9 cellular contexts compared by ENCODE assay signal in the genomic region with DNA sequence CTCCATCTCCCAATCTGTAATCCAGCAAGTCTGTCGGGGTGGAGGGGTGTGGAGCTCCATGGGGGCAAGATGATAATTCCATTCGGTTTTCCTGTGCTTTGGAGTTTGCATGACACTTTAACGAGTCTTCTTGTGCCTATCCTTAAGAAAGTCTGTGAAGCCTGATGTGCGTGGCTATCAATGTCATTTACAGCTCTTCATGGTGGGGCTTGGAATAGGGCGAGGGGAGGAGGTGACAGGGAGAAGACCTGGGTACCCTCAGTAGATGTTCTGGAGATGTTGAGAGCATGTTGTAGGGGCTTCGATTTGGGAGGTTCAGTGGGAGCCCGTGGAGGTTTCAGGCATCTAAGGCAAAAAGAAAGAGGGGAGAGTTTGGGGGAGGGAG. TPM values are rescaled to one million over a fixed set of nuclear protein-coding genes. Genes with fewer than 3 reads are reported as not detected.
A peak's percentile ranks its signal among the peaks of the same experiment; 100 is the strongest.
DNase-seq lines count a peak whose midpoint lies in the region; ATAC-seq and TF ChIP-seq lines count a peak whose summit lies in the region.
"Had no signal": no experiment of that assay in that cellular context is flagged by ENCODE, and none has a peak within 500 bp of the region (broad histone marks: within the 10 kb centered on the region; RNA-seq: fewer than 3 reads in every experiment).

No MANE protein-coding gene starts in this region.

- peaks cover 28% of the 10 kb centered on the region for H3K27me3 Mint-ChIP-seq in activated CD4-positive, alpha-beta T cell treated with anti-CD3 and anti-CD28 coated beads, Interleukin-2, amount 10 ng/mL, durations not matched to agents 24 days and 14 days

- H3K9me3 Mint-ChIP-seq in activated CD4-positive, alpha-beta T cell treated with anti-CD3 and anti-CD28 coated beads, Interleukin-2, amount 10 ng/mL, durations not matched to agents 24 days and 14 days, result no peaks in the 10 kb centered on the region

- peaks cover 7% of the 10 kb centered on the region in 2 donors for H3K36me3 ChIP-seq in mucosa of rectum (ENCODE audit: control insufficient read depth in 2 of 2, insufficient read depth in 2 of 2, low read length in 2 of 2)
- peaks cover 6% of the 10 kb centered on the region for H3K36me3 ChIP-seq in suprapubic skin

- H3K4me1 Mint-ChIP-seq in activated CD4-positive, alpha-beta T cell treated with anti-CD3 and anti-CD28 coated beads, Interleukin-2, amount 10 ng/mL, durations not matched to agents 24 days and 14 days, result peaks cover 29% of the 10 kb centered on the region

- intact Hi-C loops in activated CD4-positive, alpha-beta T cell treated with anti-CD3 and anti-CD28 coated beads, Interleukin-2, amount 10 ng/mL, durations not matched to agents 24 days and 14 days (cut with micrococcal nuclease), result no loop called here

- H3K9me3 ChIP-seq in mucosa of rectum (ENCODE audit: control insufficient read depth in 2 of 2, low read length in 2 of 2) (no peaks in the 10 kb centered on the region), suprapubic skin (no peaks in the 10 kb centered on the region)

- H3K4me3 Mint-ChIP-seq in activated CD4-positive, alpha-beta T cell treated with anti-CD3 and anti-CD28 coated beads, Interleukin-2, amount 10 ng/mL, durations not matched to agents 24 days and 14 days, result peak overlapping the region; percentile 52

- WGBS in suprapubic skin, result 70% methylated on average over 7 of the region's 7 CpGs

- no peak overlapping the region for H3K9ac ChIP-seq in mucosa of rectum (ENCODE audit: low read depth in 1 of 2, low read length in 2 of 2)

- H3K27ac ChIP-seq in caudate nucleus (ENCODE audit: low read depth, low read length) (peak overlapping the region; percentile 89), mucosa of rectum (ENCODE audit: low read depth in 2 of 2, low read length in 2 of 2) (peak overlapping the region; percentile 74 to 78), suprapubic skin (peak overlapping the region; percentile 81)

- H3K4me1 ChIP-seq in mucosa of rectum (ENCODE audit: control insufficient read depth in 2 of 2, insufficient read depth in 2 of 2, low read length in 2 of 2) (peaks cover 32 to 44% of the 10 kb centered on the region in 2 donors), suprapubic skin (peaks cover 81% of the 10 kb centered on the region)

- no peak for DNase-seq in activated CD4-positive, alpha-beta T cell treated with anti-CD3 and anti-CD28 coated beads, Interleukin-2, amount 10 ng/mL, durations not matched to agents 24 days and 14 days
- no peak for DNase-seq in activated CD4-positive, alpha-beta T cell treated with anti-CD3 and anti-CD28 coated beads, Interleukin-2, amount 50 U/mL, for 1 hour
- DNase-seq in caudate nucleus (lab: John Stamatoyannopoulos, UW), result peak in 1 of 61 donors; percentile 75
- no peak for DNase-seq in suprapubic skin (ENCODE audit: low spot score in 2 of 2)
- no peak for DNase-seq in activated gamma-delta T cell (lab: John Stamatoyannopoulos, UW)
- no peak for DNase-seq in DMS153 treated with DMSO at 0.1 percent for 48 hours (lab: John Stamatoyannopoulos, UW; ENCODE audit: unreplicated experiment)
- DNase-seq: brain microvascular endothelial cell had no signal

- no peak for TF ChIP-seq CTCF in suprapubic skin (IDR thresholded peaks at IDR 0.05)

- peaks cover 19% of the 10 kb centered on the region for H3K36me3 Mint-ChIP-seq in activated CD4-positive, alpha-beta T cell treated with anti-CD3 and anti-CD28 coated beads, Interleukin-2, amount 10 ng/mL, durations not matched to agents 24 days and 14 days (ENCODE audit: low read depth)

- no peak for ATAC-seq in HG02588 (IDR thresholded peaks at IDR 0.05; ENCODE audit: unreplicated experiment)

- no peak for TF ChIP-seq POLR2A in suprapubic skin (IDR thresholded peaks at IDR 0.05)

- peaks cover 11 to 24% of the 10 kb centered on the region in 2 donors for H3K27me3 ChIP-seq in mucosa of rectum (ENCODE audit: control insufficient read depth in 2 of 2, insufficient read depth in 2 of 2, low read length in 2 of 2)
- peaks cover 5% of the 10 kb centered on the region for H3K27me3 ChIP-seq in suprapubic skin
- H3K27me3 ChIP-seq: brain microvascular endothelial cell had no signal

- TF ChIP-seq EP300 in suprapubic skin (IDR thresholded peaks at IDR 0.05), result no peak

- peak overlapping the region; percentile 29 for H3K27ac Mint-ChIP-seq in activated CD4-positive, alpha-beta T cell treated with anti-CD3 and anti-CD28 coated beads, Interleukin-2, amount 10 ng/mL, durations not matched to agents 24 days and 14 days

- no peak overlapping the region for H3K4me3 ChIP-seq in mucosa of rectum (ENCODE audit: low read length in 2 of 2)
- H3K4me3 ChIP-seq in suprapubic skin, result no peak overlapping the region

RNA-seq across cellular contexts. Expression of gene PHLDB1, which starts 0.6 kb away (rescaled TPM):
- total RNA-seq in activated CD4-positive, alpha-beta T cell treated with anti-CD3 and anti-CD28 coated beads, Interleukin-2, amount 10 ng/mL, durations not matched to agents 24 days and 14 days, result 1.3 and 1.7 TPM in 2 replicates
- 100 to 1,000 TPM in 2 of 4 donors, 10 to 100 TPM in 2; 48.7 to 117 (median 77.3) TPM for total RNA-seq in suprapubic skin

RNA-seq across cellular contexts. Expression of gene ARCN1, which starts 34.6 kb away (rescaled TPM):
- 147 and 150 TPM in 2 replicates for total RNA-seq in activated CD4-positive, alpha-beta T cell treated with anti-CD3 and anti-CD28 coated beads, Interleukin-2, amount 10 ng/mL, durations not matched to agents 24 days and 14 days
- 10 to 100 TPM; 70.3 to 80.7 (median 77.0) TPM for total RNA-seq in suprapubic skin

RNA-seq across cellular contexts. Expression of gene IFT46, which starts 41.1 kb away (rescaled TPM):
- 17.6 and 19.1 TPM in 2 replicates for total RNA-seq in activated CD4-positive, alpha-beta T cell treated with anti-CD3 and anti-CD28 coated beads, Interleukin-2, amount 10 ng/mL, durations not matched to agents 24 days and 14 days
- total RNA-seq in suprapubic skin, result 10 to 100 TPM; 16.3 to 25.7 (median 22.1) TPM

Comparison
In these comparisons a context has a peak if more than half of its experiments do, and no peak if none do; other contexts are left out.
1. RNA of gene PHLDB1, which starts 0.6 kb away (total RNA-seq): 48.7 to 117 TPM in suprapubic skin; 1.3 to 1.7 TPM in activated CD4-positive, alpha-beta T cell treated with anti-CD3 and anti-CD28 coated beads, Interleukin-2, amount 10 ng/mL, durations not matched to agents 24 days and 14 days; every median in the first group is over 10 times any median in the second.
2. Peak in every context shown above with its lines, with median percentiles within 50 percentile points of each other: H3K27ac ChIP-seq.